Comparison of ENCODE assay signal across 8 cellular contexts in genomic region chr2:196277002-196277401, GRCh38.
A peak's percentile ranks its signal among the peaks of the same experiment; 100 is the strongest.
DNase-seq lines count a peak whose midpoint lies in the region; ATAC-seq, FAIRE-seq and TF ChIP-seq lines count a peak whose summit lies in the region.

No MANE protein-coding gene starts in this region.

- peak; percentile 62 to 65 for TF ChIP-seq RAD21 in H1 (IDR thresholded peaks at IDR 0.05 in 1 of 2, conservative IDR thresholded peaks at IDR 0.05 in 1 of 2; ENCODE audit: low read depth in 2 of 2, low read length in 2 of 2)

- no peak overlapping the region for H4K5ac ChIP-seq in H1 (ENCODE audit: insufficient read length, low read depth, low read length)

- TF ChIP-seq POLR2A in H1 (IDR thresholded peaks at IDR 0.05; ENCODE audit: control extremely low read depth in 1 of 2, low read depth in 2 of 2, low read length in 2 of 2) = no peak
- TF ChIP-seq POLR2A in prostate gland (IDR thresholded peaks at IDR 0.05) = no peak

- peak; percentile 67 for TF ChIP-seq CTCF in AG04450 (IDR thresholded peaks at IDR 0.05; ENCODE audit: low read depth, low read length)
- peak; percentile 63; the same call in 1 of the 2 replicates for TF ChIP-seq CTCF in Panc1 (IDR thresholded peaks at IDR 0.05)
- TF ChIP-seq CTCF in H1 (IDR thresholded peaks at IDR 0.05; ENCODE audit: control extremely low read depth in 1 of 3, insufficient read depth in 1 of 3, low read depth in 1 of 3, low read length in 3 of 3) = peak in 2 of 3 experiments; percentile 50 to 55; a peak in 2 of 4 replicates
- TF ChIP-seq CTCF in prostate gland (IDR thresholded peaks at IDR 0.05) = peak in 3 of 4 experiments; percentile 38 to 63 (median 61)

- in situ Hi-C loops in Panc1 (cut with HindIII; ENCODE audit: low pct_unique_long_range_greater_than_20kb, low sequenced_read_pairs) = no loop called here

- no peaks in the 10 kb centered on the region for H3K79me2 ChIP-seq in H1 (ENCODE audit: control insufficient read depth in 1 of 2, insufficient read depth in 2 of 2, low read length in 2 of 2)

- 36% methylated on average over 2 of the region's 2 CpGs; no CpG with 5 or more reads in 1 of the 2 experiments for WGBS in H1 (ENCODE audit: extremely low coverage in 1 of 2, insufficient coverage in 1 of 2, insufficient read length in 1 of 2, insufficient replicate concordance in 2 of 2, low coverage in 1 of 2, low lambda C conversion rate in 2 of 2, missing lambda C conversion rate in 1 of 2), 2 experiments
- WGBS in prostate gland = 61% methylated on average over 2 of the region's 2 CpGs

- no peaks in the 10 kb centered on the region for H3K23me2 ChIP-seq in H1 (ENCODE audit: low read depth, low read length)

- no peak overlapping the region for H3K27ac ChIP-seq in AG04450 (ENCODE audit: low read depth, low read length)
- H3K27ac ChIP-seq in Panc1 (ENCODE audit: low read length) = no peak overlapping the region
- no peak overlapping the region for H3K27ac ChIP-seq in H1 (ENCODE audit: low read depth, low read length)
- no peak overlapping the region for H3K27ac ChIP-seq in prostate gland

- H2AK5ac ChIP-seq in H1 (ENCODE audit: low read depth, low read length) = no peak overlapping the region

- DNase-seq in AG04450 (ENCODE audit: low read depth, low spot score) (no peak), Panc1 (ENCODE audit: low read depth, low spot score) (no peak), H1 (ENCODE audit: low read depth in 1 of 2, low spot score in 2 of 2) (no peak), prostate gland (ENCODE audit: low spot score) (no peak), GOT3 (lab: John Stamatoyannopoulos, UW) (no peak), dedifferentiated amniotic fluid mesenchymal stem cell (ENCODE audit: extremely low spot score) (no peak)

- H3K4ac ChIP-seq in H1 (replicated peaks; ENCODE audit: insufficient read length, low read depth, low read length) = no peak overlapping the region

- POLR2A ChIA-PET in AG04450 (lab: Yijun Ruan, JAX) = interaction anchor here (1.4 kb wide), 1 partner anchor 17 kb away, joined by 3 read pairs; no protein-coding TSS in a partner anchor
- POLR2A ChIA-PET in Panc1 (lab: Charles Lee) = no interaction called here
- POLR2A ChIA-PET in H1 (lab: Charles Lee; ENCODE audit: partially characterized antibody) = no interaction called here

- no peak overlapping the region for H3K4me3 ChIP-seq in AG04450 (ENCODE audit: low read depth, low read length)
- no peak overlapping the region; a peak in 1 of 4 replicates for H3K4me3 ChIP-seq in Panc1 (ENCODE audit: low read depth in 2 of 2, low read length in 2 of 2)
- H3K4me3 ChIP-seq in H1 (ENCODE audit: extremely low read depth in 1 of 4, insufficient read depth in 2 of 4, low read depth in 3 of 4, low read length in 4 of 4) = no peak overlapping the region
- no peak overlapping the region for H3K4me3 ChIP-seq in prostate gland

- H3K4me1 ChIP-seq in Panc1 (ENCODE audit: control insufficient read depth, insufficient read depth, low read length) = peaks cover 6% of the 10 kb centered on the region
- H3K4me1 ChIP-seq in H1 (replicated peaks in 1 of 4; ENCODE audit: control insufficient read depth in 3 of 4, insufficient read depth in 4 of 4, low read length in 3 of 4) = no peaks in the 10 kb centered on the region
- no peaks in the 10 kb centered on the region for H3K4me1 ChIP-seq in prostate gland (replicated peaks)

- H2BK120ac ChIP-seq in H1 (replicated peaks; ENCODE audit: low read depth, low read length) = no peak overlapping the region

- no peak overlapping the region for H2AFZ ChIP-seq in H1 (ENCODE audit: low read length)

- intact Hi-C loops in Panc1 (cut with micrococcal nuclease; ENCODE audit: unreplicated experiment) = loop anchor here (5.0 kb wide), 2 partner anchors 145 to 200 kb away; no protein-coding TSS in a partner anchor
- intact Hi-C loops in prostate gland (cut with DNase I) = no loop called here

- ATAC-seq in GM18861 (IDR thresholded peaks at IDR 0.05; ENCODE audit: unreplicated experiment) (peak; percentile 29), Panc1 (no peak), HG03139 (IDR thresholded peaks at IDR 0.05; ENCODE audit: unreplicated experiment) (no peak)

- H3K4me2 ChIP-seq in H1 (ENCODE audit: insufficient read depth in 1 of 2, low read depth in 2 of 2, low read length in 2 of 2) = no peak overlapping the region

- no peak overlapping the region for H3K18ac ChIP-seq in H1 (ENCODE audit: extremely low read depth, low read length)

- CTCF ChIA-PET in AG04450 (lab: Charles Lee) (interaction anchor here (0.6 to 2.9 kb wide), 20 partner anchors 9 to 210 kb away, joined by 3 to 28 read pairs (median 5); partner anchors contain the start of genes DNAH7 and STK17B), Panc1 (lab: Charles Lee) (interaction anchor here (0.7 kb wide), 1 partner anchor 185 kb away, joined by 3 read pairs; no protein-coding TSS in a partner anchor), H1 (lab: Charles Lee; ENCODE audit: partially characterized antibody) (interaction anchor here (0.8 to 6.5 kb wide), 25 partner anchors 9 to 518 kb away, joined by 3 to 84 read pairs (median 5); partner anchors contain the start of gene DNAH7)

- H2BK12ac ChIP-seq in H1 (ENCODE audit: low read depth, low read length) = no peak overlapping the region

- H3K14ac ChIP-seq in H1 (ENCODE audit: insufficient read length) = no peak overlapping the region

- no peak overlapping the region for H2BK5ac ChIP-seq in H1 (ENCODE audit: low read depth, low read length)

- H3K36me3 ChIP-seq in Panc1 (ENCODE audit: control insufficient read depth, insufficient read depth, low read length) = no peaks in the 10 kb centered on the region
- no peaks in the 10 kb centered on the region for H3K36me3 ChIP-seq in H1 (ENCODE audit: control insufficient read depth in 2 of 4, insufficient read depth in 4 of 4, low read length in 3 of 4)
- H3K36me3 ChIP-seq in prostate gland = no peaks in the 10 kb centered on the region

- no peak overlapping the region for H2BK15ac ChIP-seq in H1 (ENCODE audit: low read length)

- H3K79me1 ChIP-seq in H1 (ENCODE audit: low read depth, low read length) = no peaks in the 10 kb centered on the region

- BruUV-seq in Panc1 (replicated peaks; lab: Mats Ljungman, UMichigan) = no TSS peak

- no peak overlapping the region for H3K23ac ChIP-seq in H1 (ENCODE audit: insufficient read length)

- H4K91ac ChIP-seq in H1 (replicated peaks; ENCODE audit: insufficient read length, low read length) = no peak overlapping the region

- no peaks in the 10 kb centered on the region for H3K9me3 ChIP-seq in AG04450 (ENCODE audit: control insufficient read depth, insufficient read depth, low read length)
- H3K9me3 ChIP-seq in Panc1 (ENCODE audit: control insufficient read depth, insufficient read depth, low read depth, low read length) = no peaks in the 10 kb centered on the region
- no peaks in the 10 kb centered on the region for H3K9me3 ChIP-seq in H1 (ENCODE audit: insufficient read depth in 2 of 2, low read depth in 1 of 2, low read length in 1 of 2)
- no peaks in the 10 kb centered on the region for H3K9me3 ChIP-seq in prostate gland

- H4K8ac ChIP-seq in H1 (ENCODE audit: extremely low read depth, insufficient read depth, low read length) = no peak overlapping the region

- no peak overlapping the region for H2BK20ac ChIP-seq in H1 (ENCODE audit: low read length)

- no peaks in the 10 kb centered on the region for H4K20me1 ChIP-seq in H1 (replicated peaks in 1 of 2; ENCODE audit: control insufficient read depth in 1 of 2, insufficient read depth in 2 of 2, low read length in 2 of 2)

- no peaks in the 10 kb centered on the region for H3K27me3 ChIP-seq in AG04450 (ENCODE audit: control insufficient read depth, insufficient read depth, low read length)
- H3K27me3 ChIP-seq in Panc1 (ENCODE audit: control insufficient read depth, insufficient read depth, low read length) = no peaks in the 10 kb centered on the region
- no peaks in the 10 kb centered on the region for H3K27me3 ChIP-seq in H1 (replicated peaks in 1 of 4; ENCODE audit: control insufficient read depth in 3 of 4, extremely low read depth in 1 of 4, insufficient read depth in 3 of 4, low read length in 3 of 4)
- no peaks in the 10 kb centered on the region for H3K27me3 ChIP-seq in prostate gland (replicated peaks; ENCODE audit: insufficient read depth)

- TF ChIP-seq EP300 in H1 (IDR thresholded peaks at IDR 0.05; ENCODE audit: borderline replicate concordance in 1 of 2, low read depth in 2 of 2, low read length in 2 of 2) = no peak

- H3K56ac ChIP-seq in H1 (replicated peaks; ENCODE audit: insufficient read length, low read depth, low read length) = no peak overlapping the region

- peak; percentile 79 for FAIRE-seq in H1 (lab: Jason Lieb, UNC)

- no peak overlapping the region for H3K9ac ChIP-seq in H1 (replicated peaks in 1 of 4; ENCODE audit: extremely low read depth in 1 of 4, low read depth in 3 of 4, low read length in 3 of 4)

TF ChIP-seq in H1, 55 proteins besides CTCF, POLR2A, EP300 and RAD21 (continues in another document):
- TF ChIP-seq RBBP5 (IDR thresholded peaks at IDR 0.05; ENCODE audit: borderline replicate concordance, low read depth, low read length) = no peak
- no peak for TF ChIP-seq YY1 (IDR thresholded peaks at IDR 0.05; ENCODE audit: low read depth, low read length)
- TF ChIP-seq TEAD4 (IDR thresholded peaks at IDR 0.05; ENCODE audit: low read depth, low read length) = no peak
- TF ChIP-seq ATF2 (IDR thresholded peaks at IDR 0.05; ENCODE audit: low read length) = no peak
- TF ChIP-seq, protein P1, sequence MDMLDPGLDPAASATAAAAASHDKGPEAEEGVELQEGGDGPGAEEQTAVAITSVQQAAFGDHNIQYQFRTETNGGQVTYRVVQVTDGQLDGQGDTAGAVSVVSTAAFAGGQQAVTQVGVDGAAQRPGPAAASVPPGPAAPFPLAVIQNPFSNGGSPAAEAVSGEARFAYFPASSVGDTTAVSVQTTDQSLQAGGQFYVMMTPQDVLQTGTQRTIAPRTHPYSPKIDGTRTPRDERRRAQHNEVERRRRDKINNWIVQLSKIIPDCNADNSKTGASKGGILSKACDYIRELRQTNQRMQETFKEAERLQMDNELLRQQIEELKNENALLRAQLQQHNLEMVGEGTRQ (IDR thresholded peaks at IDR 0.05; ENCODE audit: low read length) = no peak
- TF ChIP-seq RNF2 (IDR thresholded peaks at IDR 0.05; ENCODE audit: borderline replicate concordance, low read depth, low read length, missing control alignments, poor library complexity, severe bottlenecking) = no peak
- no peak for TF ChIP-seq POU5F1 (IDR thresholded peaks at IDR 0.05; ENCODE audit: low read depth, low read length)
- TF ChIP-seq CBX5 (IDR thresholded peaks at IDR 0.05; ENCODE audit: low read depth, low read length) = no peak
